In the genomic region with DNA sequence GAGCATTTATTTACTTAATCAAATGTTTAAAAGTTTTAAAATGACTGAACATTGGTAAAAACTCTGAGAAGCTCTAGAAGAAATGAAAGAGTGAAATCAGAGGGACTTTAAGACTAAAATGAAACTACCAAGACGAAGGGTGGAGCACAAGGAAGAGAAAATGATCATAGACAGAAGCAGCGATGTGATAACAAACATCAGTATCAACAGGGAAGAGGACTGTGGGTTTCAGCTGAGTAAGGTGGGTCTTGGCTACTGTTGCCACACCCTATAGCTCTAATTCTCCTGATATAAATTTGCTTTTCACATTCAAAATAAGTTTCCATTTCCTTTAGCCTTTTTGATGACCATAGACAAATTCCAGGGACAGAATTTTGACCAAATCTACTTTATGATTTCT, we compare ENCODE assay signal across 26 cellular contexts. TPM values are rescaled to one million over a fixed set of nuclear protein-coding genes. Genes with fewer than 3 reads are reported as not detected.
DNase-seq lines count a peak whose midpoint lies in the region; ATAC-seq and TF ChIP-seq lines count a peak whose summit lies in the region.
"Had no signal": no experiment of that assay in that cellular context is flagged by ENCODE, and none has a peak within 500 bp of the region (broad histone marks: within the 10 kb centered on the region; RNA-seq: fewer than 3 reads in every experiment).

No MANE protein-coding gene starts in this region.

- ATAC-seq in activated T-cell treated with anti-CD3 and anti-CD28 coated beads, Interleukin-2, amount 50 U/mL, for 72 hours (replicated peaks in 1 of 2) = no peak
- ATAC-seq in mucosa of descending colon = peak; percentile 53
- ATAC-seq in activated naive CD4-positive, alpha-beta T cell treated with anti-CD3 and anti-CD28 coated beads, Interleukin-2, amount 50 U/mL, for 72 hours = no peak
- ATAC-seq: GM12878 had no signal

- no peak overlapping the region for H3K4me3 ChIP-seq in mucosa of descending colon
- H3K4me3 ChIP-seq: BLaER1, GM12878 had no signal

- in situ Hi-C loops in KBM-7 (cut with MboI; ENCODE audit: low pct_unique_long_range_greater_than_20kb, low sequenced_read_pairs) = no loop called here

- H3K4me1 Mint-ChIP-seq in activated T-cell treated with anti-CD3 and anti-CD28 coated beads, Interleukin-2, amount 50 U/mL, for 72 hours (ENCODE audit: low read depth) = no peaks in the 10 kb centered on the region
- H3K4me1 Mint-ChIP-seq: CD14-positive monocyte; CD4-positive, alpha-beta memory T cell; CD4-positive, CD25-positive, alpha-beta regulatory T cell; CD8-positive, alpha-beta memory T cell had no signal

- H3K4me3 Mint-ChIP-seq in activated T-cell treated with anti-CD3 and anti-CD28 coated beads, Interleukin-2, amount 50 U/mL, for 72 hours = no peak overlapping the region
- H3K4me3 Mint-ChIP-seq: CD14-positive monocyte; CD4-positive, alpha-beta memory T cell; CD4-positive, CD25-positive, alpha-beta regulatory T cell; CD8-positive, alpha-beta memory T cell had no signal

- H3K27me3 Mint-ChIP-seq in activated T-cell treated with anti-CD3 and anti-CD28 coated beads, Interleukin-2, amount 50 U/mL, for 72 hours (ENCODE audit: low read depth) = no peaks in the 10 kb centered on the region

- no peaks in the 10 kb centered on the region for H3K4me1 ChIP-seq in mucosa of descending colon (ENCODE audit: low read depth)
- H3K4me1 ChIP-seq: BE2C, BLaER1 had no signal

- DNase-seq in activated T-cell treated with anti-CD3 and anti-CD28 coated beads, Interleukin-2, amount 50 U/mL, for 72 hours = no peak
- no peak for DNase-seq in activated T-cell treated with anti-CD3 and anti-CD28 coated beads, Interleukin-2, amount 50 U/mL, for 48 hours
- DNase-seq in erythroblast (lab: John Stamatoyannopoulos, UW) (peak; percentile 1 to 23), mucosa of descending colon (no peak), KBM-7 (no peak)
- DNase-seq in activated naive CD4-positive, alpha-beta T cell treated with anti-CD3 and anti-CD28 coated beads, Interleukin-2, amount 50 U/mL, for 72 hours (ENCODE audit: low spot score in 2 of 2) = no peak
- DNase-seq: 8988T; ACHN; BE2C; C1 segment of cervical spinal cord; CD4-positive, alpha-beta memory T cell; CD4-positive, CD25-positive, alpha-beta regulatory T cell; CD8-positive, alpha-beta memory T cell; COR-L47; DMS 273 treated with DMSO at 0.1 percent for 48 hours; DMS153; DMS53; DMS79; DND-41; EL; GDM1 had no signal

- no peak for TF ChIP-seq CTCF in mucosa of descending colon (IDR thresholded peaks at IDR 0.05)

- H3K36me3 ChIP-seq in mucosa of descending colon (ENCODE audit: low read depth) = no peaks in the 10 kb centered on the region
- H3K36me3 ChIP-seq: BE2C had no signal

- TF ChIP-seq POLR2A in erythroblast (IDR thresholded peaks at IDR 0.05; ENCODE audit: low read length) = no peak

- intact Hi-C loops in mucosa of descending colon (cut with DNase I, micrococcal nuclease) = no loop called here

- H3K27ac Mint-ChIP-seq in activated T-cell treated with anti-CD3 and anti-CD28 coated beads, Interleukin-2, amount 50 U/mL, for 72 hours = peak overlapping the region; percentile 5
- H3K27ac Mint-ChIP-seq in activated naive CD4-positive, alpha-beta T cell treated with anti-CD3 and anti-CD28 coated beads, Interleukin-2, amount 50 U/mL, for 72 hours = no peak overlapping the region
- H3K27ac Mint-ChIP-seq: CD14-positive monocyte; CD4-positive, alpha-beta memory T cell; CD4-positive, CD25-positive, alpha-beta regulatory T cell; CD8-positive, alpha-beta memory T cell had no signal

- H3K36me3 Mint-ChIP-seq in activated T-cell treated with anti-CD3 and anti-CD28 coated beads, Interleukin-2, amount 50 U/mL, for 72 hours (ENCODE audit: insufficient read depth in 2 of 2) = peaks cover 0 to 1% of the 10 kb centered on the region in 2 donors
- H3K36me3 Mint-ChIP-seq in activated naive CD4-positive, alpha-beta T cell treated with anti-CD3 and anti-CD28 coated beads, Interleukin-2, amount 50 U/mL, for 72 hours = peaks cover 0 to 6% of the 10 kb centered on the region in 2 donors
- H3K36me3 Mint-ChIP-seq: CD4-positive, alpha-beta memory T cell; CD4-positive, CD25-positive, alpha-beta regulatory T cell; CD8-positive, alpha-beta memory T cell had no signal

- no peaks in the 10 kb centered on the region for H3K9me3 ChIP-seq in mucosa of descending colon
- H3K9me3 ChIP-seq: BE2C had no signal

- peaks cover 3 to 10% of the 10 kb centered on the region in 2 donors for H3K9me3 Mint-ChIP-seq in activated T-cell treated with anti-CD3 and anti-CD28 coated beads, Interleukin-2, amount 50 U/mL, for 72 hours
- H3K9me3 Mint-ChIP-seq in activated naive CD4-positive, alpha-beta T cell treated with anti-CD3 and anti-CD28 coated beads, Interleukin-2, amount 50 U/mL, for 72 hours = peaks cover 8 to 15% of the 10 kb centered on the region in 2 donors

RNA-seq across cellular contexts. Expression of gene SOD3, which starts 18.4 kb away (rescaled TPM):
- not detected for total RNA-seq in activated T-cell treated with anti-CD3 and anti-CD28 coated beads, Interleukin-2, amount 50 U/mL, for 72 hours
- total RNA-seq in mucosa of descending colon = 10 to 100 TPM; 18.0 to 33.0 (median 25.6) TPM
- total RNA-seq in activated naive CD4-positive, alpha-beta T cell treated with anti-CD3 and anti-CD28 coated beads, Interleukin-2, amount 50 U/mL, for 72 hours = not detected
- total RNA-seq: A673; CD4-positive, alpha-beta memory T cell; CD4-positive, CD25-positive, alpha-beta regulatory T cell; CD8-positive, alpha-beta memory T cell; G401; GM12878 had no signal

Comparison
In these comparisons a context has a peak if more than half of its experiments do, and no peak if none do; other contexts are left out.
1. DNase-seq: peak in erythroblast (2 of 2); none in activated T-cell treated with anti-CD3 and anti-CD28 coated beads, Interleukin-2, amount 50 U/mL, for 72 hours (0 of 2), activated T-cell treated with anti-CD3 and anti-CD28 coated beads, Interleukin-2, amount 50 U/mL, for 48 hours (0 of 2), mucosa of descending colon (0 of 3), activated naive CD4-positive, alpha-beta T cell treated with anti-CD3 and anti-CD28 coated beads, Interleukin-2, amount 50 U/mL, for 72 hours (0 of 2) and KBM-7 (single experiment).
2. RNA of gene SOD3, which starts 18.4 kb away (total RNA-seq): 18.0 to 33.0 TPM in mucosa of descending colon; not detected in activated T-cell treated with anti-CD3 and anti-CD28 coated beads, Interleukin-2, amount 50 U/mL, for 72 hours and not detected in activated naive CD4-positive, alpha-beta T cell treated with anti-CD3 and anti-CD28 coated beads, Interleukin-2, amount 50 U/mL, for 72 hours; every median in the first group is over 10 times any median in the second.